Comparison of ENCODE assay signal across 8 cellular contexts in the genomic region with DNA sequence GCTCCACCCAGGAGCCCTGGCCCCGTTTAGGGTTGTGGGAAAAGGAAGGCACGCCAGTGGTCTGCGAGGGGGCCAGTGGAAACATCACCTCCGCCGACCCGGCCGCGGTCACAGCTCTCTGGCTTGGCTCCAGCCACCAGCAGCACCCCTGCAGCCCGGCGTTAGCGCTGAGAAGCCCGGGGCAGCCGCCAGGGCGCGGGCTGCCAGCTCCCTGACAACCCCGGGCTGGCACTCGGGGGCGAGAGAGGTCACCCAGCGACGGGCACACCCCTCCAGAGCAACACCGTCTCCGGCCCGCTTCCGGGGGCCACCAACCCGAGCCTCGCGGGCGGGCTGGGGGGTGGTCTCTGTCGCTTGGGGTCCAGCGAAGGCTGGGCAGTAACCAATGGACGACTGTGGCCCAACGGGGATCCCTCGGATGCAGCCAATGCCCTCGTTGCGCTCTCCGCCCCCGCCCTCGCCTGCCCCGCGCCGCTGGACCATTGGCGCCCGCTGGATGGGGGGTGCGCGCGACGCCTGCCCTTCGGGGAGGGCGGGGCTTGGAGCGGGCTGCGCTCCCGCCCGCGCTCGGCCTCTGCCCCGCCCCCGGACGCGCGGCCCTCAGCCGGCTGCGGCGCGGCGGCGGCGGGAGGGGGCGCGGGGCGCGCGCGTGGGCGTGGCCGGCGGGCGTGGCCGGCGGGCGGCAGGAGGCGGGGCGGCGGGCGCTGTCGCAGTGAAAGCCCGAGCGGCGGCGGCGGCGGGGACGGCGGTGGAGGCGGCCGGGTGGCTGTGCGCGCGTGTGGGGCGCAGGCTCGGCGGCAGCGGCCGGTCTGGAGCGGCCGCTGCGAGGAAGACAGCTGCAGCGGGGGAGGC. TPM values are rescaled to one million over a fixed set of nuclear protein-coding genes. Genes with fewer than 3 reads are reported as not detected.
DNase-seq lines count a peak whose midpoint lies in the region; ATAC-seq and TF ChIP-seq lines count a peak whose summit lies in the region.

A gene (plus strand): TSS at position 712 of the 852 bp plus-strand sequence. CDS start 1,007 bp downstream, outside the sequence.

- H3K27me3 ChIP-seq in ectodermal cell (ENCODE audit: control insufficient read depth, insufficient read depth, low read length, poor library complexity, severe bottlenecking) = peaks cover 63% of the 10 kb centered on the region
- H3K27me3 ChIP-seq in lower lobe of right lung (ENCODE audit: low read depth) = no peaks in the 10 kb centered on the region

- DNase-seq in AG10803 (ENCODE audit: low read depth) (peak; percentile 62), NCI-H774 (lab: John Stamatoyannopoulos, UW) (peak; percentile 81), lower lobe of right lung (peak; percentile 91)
- DNase-seq in activated CD8-positive, alpha-beta T cell treated with anti-CD3 and anti-CD28 coated beads for 36 hours = peak; percentile 76
- peak; percentile 61 to 62 for DNase-seq in stimulated activated CD4-positive, alpha-beta T cell treated with anti-CD3 and anti-CD28 coated beads, Interleukin-4, amount 100 ng/mL, for 48 hours (ENCODE audit: low read depth in 2 of 2)

- intact Hi-C loops in activated CD8-positive, alpha-beta T cell treated with anti-CD3 and anti-CD28 coated beads for 36 hours (cut with micrococcal nuclease) = no loop called here
- intact Hi-C loops in lower lobe of right lung (cut with DNase I) = loop anchor here (10.0 kb wide), 1 partner anchor 178 kb away; no protein-coding TSS in a partner anchor

- POLR2A ChIA-PET in activated CD8-positive, alpha-beta T cell treated with anti-CD3 and anti-CD28 coated beads for 36 hours (lab: Charles Lee) = interaction anchor here (0.8 to 2.1 kb wide), 6 partner anchors 16 to 203 kb away, joined by 3 to 7 read pairs (median 4); no protein-coding TSS in a partner anchor

- no peaks in the 10 kb centered on the region for H3K9me3 Mint-ChIP-seq in activated CD8-positive, alpha-beta T cell treated with anti-CD3 and anti-CD28 coated beads for 36 hours

- H3K27ac ChIP-seq in ectodermal cell (ENCODE audit: insufficient read depth, low read depth, low read length, poor library complexity, severe bottlenecking) (no peak within 1 kb of the TSS), lower lobe of right lung (peak within 1 kb of the TSS; percentile 66)

- H3K36me3 Mint-ChIP-seq in activated CD8-positive, alpha-beta T cell treated with anti-CD3 and anti-CD28 coated beads for 36 hours (ENCODE audit: low read depth) = no peaks in the 10 kb centered on the region

- CTCF ChIA-PET in activated CD8-positive, alpha-beta T cell treated with anti-CD3 and anti-CD28 coated beads for 36 hours (lab: Charles Lee) = interaction anchor here (1.0 to 2.7 kb wide), 5 partner anchors 16 to 194 kb away, joined by 3 to 9 read pairs (median 3); no protein-coding TSS in a partner anchor

- H3K27me3 Mint-ChIP-seq in activated CD8-positive, alpha-beta T cell treated with anti-CD3 and anti-CD28 coated beads for 36 hours = peaks cover 17% of the 10 kb centered on the region

- H3K4me3 Mint-ChIP-seq in activated CD8-positive, alpha-beta T cell treated with anti-CD3 and anti-CD28 coated beads for 36 hours = peak within 1 kb of the TSS; percentile 63

- peaks cover 55% of the 10 kb centered on the region for H3K4me1 Mint-ChIP-seq in activated CD8-positive, alpha-beta T cell treated with anti-CD3 and anti-CD28 coated beads for 36 hours (ENCODE audit: low read depth)

- ATAC-seq in GM19023 (IDR thresholded peaks at IDR 0.05; ENCODE audit: unreplicated experiment) (peak; percentile 63), HG03439 (IDR thresholded peaks at IDR 0.05; ENCODE audit: unreplicated experiment) (peak; percentile 71), lower lobe of right lung (peak; percentile 96 to 97)
- ATAC-seq in activated CD8-positive, alpha-beta T cell treated with anti-CD3 and anti-CD28 coated beads for 36 hours = peak; percentile 73

- H3K4me3 ChIP-seq in AG10803 (ENCODE audit: low read length) = peak within 1 kb of the TSS; percentile 55
- peak within 1 kb of the TSS; percentile 53 for H3K4me3 ChIP-seq in ectodermal cell (ENCODE audit: insufficient read depth, low read depth, low read length)
- H3K4me3 ChIP-seq in lower lobe of right lung = peak within 1 kb of the TSS; percentile 70

- no peaks in the 10 kb centered on the region for H3K36me3 ChIP-seq in ectodermal cell (ENCODE audit: control insufficient read depth, insufficient read depth, low read length)
- H3K36me3 ChIP-seq in lower lobe of right lung = no peaks in the 10 kb centered on the region

- peak within 1 kb of the TSS; percentile 53 for H3K27ac Mint-ChIP-seq in activated CD8-positive, alpha-beta T cell treated with anti-CD3 and anti-CD28 coated beads for 36 hours

- 0 to 1% methylated on average over 107 of the region's 107 CpGs for WGBS in ectodermal cell, 2 experiments

- peak; percentile 26; the same call in 1 of the 2 replicates for TF ChIP-seq CTCF in AG10803 (conservative IDR thresholded peaks at IDR 0.05; ENCODE audit: low read length)
- peak; percentile 26 for TF ChIP-seq CTCF in activated CD8-positive, alpha-beta T cell treated with anti-CD3 and anti-CD28 coated beads for 36 hours (IDR thresholded peaks at IDR 0.05)
- TF ChIP-seq CTCF in lower lobe of right lung (IDR thresholded peaks at IDR 0.05) = peak; percentile 56

- H3K4me1 ChIP-seq in ectodermal cell (ENCODE audit: control insufficient read depth, insufficient read depth, low read length) (peaks cover 17% of the 10 kb centered on the region), lower lobe of right lung (peaks cover 44% of the 10 kb centered on the region)

- no peaks in the 10 kb centered on the region for H3K9me3 ChIP-seq in ectodermal cell (ENCODE audit: control insufficient read depth, low read length)
- no peaks in the 10 kb centered on the region for H3K9me3 ChIP-seq in lower lobe of right lung

RNA-seq across cellular contexts. Expression of the gene that starts here (rescaled TPM):
- total RNA-seq in activated CD8-positive, alpha-beta T cell treated with anti-CD3 and anti-CD28 coated beads for 36 hours = 1 to 10 TPM; 3.7 to 4.4 TPM
- polyA plus RNA-seq in ectodermal cell (2013, experiment 1 of 4) = 4.7 TPM
- polyA plus RNA-seq in ectodermal cell (2013, experiment 2 of 4) = 6.1 TPM
- 4.7 TPM for polyA plus RNA-seq in ectodermal cell (2013, experiment 3 of 4)
- 7.0 TPM for polyA plus RNA-seq in ectodermal cell (2013, experiment 4 of 4)
- total RNA-seq in lower lobe of right lung = 20.4 TPM
